Comparison of ENCODE assay signal across 22 cellular contexts in genomic region chr6:138264372-138264880, GRCh38. TPM values are rescaled to one million over a fixed set of nuclear protein-coding genes. Genes with fewer than 3 reads are reported as not detected.
DNase-seq lines count a peak whose midpoint lies in the region; ATAC-seq, FAIRE-seq and TF ChIP-seq lines count a peak whose summit lies in the region.
"Had no signal": no experiment of that assay in that cellular context is flagged by ENCODE, and none has a peak within 500 bp of the region (broad histone marks: within the 10 kb centered on the region; RNA-seq: fewer than 3 reads in every experiment).

No MANE protein-coding gene starts in this region.

- TF ChIP-seq CTCF in progenitor cell of endocrine pancreas (IDR thresholded peaks at IDR 0.05; ENCODE audit: unreplicated experiment) = no peak
- no peak for TF ChIP-seq CTCF in ascending aorta (IDR thresholded peaks at IDR 0.05)

- H3K36me3 ChIP-seq in ascending aorta = no peaks in the 10 kb centered on the region

- FAIRE-seq in GM12891 (lab: Jason Lieb, UNC) = peak; percentile 9
- FAIRE-seq: GM12892, K562, RCC 7860 had no signal

- H3K4me3 ChIP-seq in ascending aorta = no peak overlapping the region
- H3K4me3 ChIP-seq: GM23338, K562 had no signal

- no peaks in the 10 kb centered on the region for H3K9me3 Mint-ChIP-seq in progenitor cell of endocrine pancreas (ENCODE audit: low read depth)
- H3K9me3 Mint-ChIP-seq: CD4-positive, alpha-beta T cell; GM23338 had no signal

- H3K9me3 ChIP-seq in ascending aorta = no peaks in the 10 kb centered on the region

- no peaks in the 10 kb centered on the region for H3K27me3 ChIP-seq in ascending aorta

- peak overlapping the region; percentile 84 for H3K27ac ChIP-seq in angular gyrus (ENCODE audit: low read depth, low read length)
- H3K27ac ChIP-seq in ascending aorta = no peak overlapping the region
- H3K27ac ChIP-seq: HL-60 had no signal

- DNase-seq in GM12891 (ENCODE audit: insufficient read length, low spot score) (no peak), NCI-H460 (ENCODE audit: extremely low read depth, low read depth) (peak; percentile 15), progenitor cell of endocrine pancreas (ENCODE audit: low spot score, unreplicated experiment) (no peak), ascending aorta (ENCODE audit: low spot score in 2 of 2) (no peak), NCI-H1092 (lab: John Stamatoyannopoulos, UW) (no peak)
- DNase-seq: ACHN; Calu3; CD4-positive, alpha-beta T cell; NCI-H1436; NCI-H2029 treated with DMSO at 0.1 percent for 48 hours; NCI-H526 treated with DMSO at 0.1 percent for 48 hours; SHP77 treated with DMSO at 0.1 percent for 48 hours; SW 1271 had no signal

- ATAC-seq in HG03520 (IDR thresholded peaks at IDR 0.05; ENCODE audit: unreplicated experiment) (no peak), GM19324 (IDR thresholded peaks at IDR 0.05; ENCODE audit: low FRiP score, unreplicated experiment) (no peak)
- ATAC-seq: GM23338, K562 had no signal

- peaks cover 12% of the 10 kb centered on the region for H3K4me1 Mint-ChIP-seq in progenitor cell of endocrine pancreas (ENCODE audit: low read depth)
- H3K4me1 Mint-ChIP-seq: GM23338 had no signal

- H3K4me3 Mint-ChIP-seq in progenitor cell of endocrine pancreas (ENCODE audit: low read depth) = no peak overlapping the region
- H3K4me3 Mint-ChIP-seq: CD4-positive, alpha-beta T cell; GM23338 had no signal

- no peaks in the 10 kb centered on the region for H3K4me1 ChIP-seq in ascending aorta

- H3K36me3 Mint-ChIP-seq in progenitor cell of endocrine pancreas (ENCODE audit: insufficient read depth) = peaks cover 24% of the 10 kb centered on the region

- H3K27ac Mint-ChIP-seq in progenitor cell of endocrine pancreas = peak overlapping the region; percentile 55
- H3K27ac Mint-ChIP-seq: CD4-positive, alpha-beta T cell; GM23338 had no signal

- intact Hi-C loops in ascending aorta (cut with DNase I) = no loop called here

- no peaks in the 10 kb centered on the region for H3K27me3 Mint-ChIP-seq in progenitor cell of endocrine pancreas

- TF ChIP-seq POLR2A in GM12891 (IDR thresholded peaks at IDR 0.05; ENCODE audit: low read depth, low read length) = no peak

TF ChIP-seq in GM12891, 5 proteins besides CTCF, POLR2A, EP300 and RAD21:
- TF ChIP-seq POU2F2 (IDR thresholded peaks at IDR 0.05; ENCODE audit: low read depth, low read length) (no peak), SPI1 (IDR thresholded peaks at IDR 0.05; ENCODE audit: low read depth, low read length) (peak; percentile 78), PAX5 (IDR thresholded peaks at IDR 0.05; ENCODE audit: insufficient read depth, low read length, severe bottlenecking) (no peak)

RNA-seq across cellular contexts. Expression of gene PBOV1, which starts 46.1 kb away (rescaled TPM):
- not detected for polyA plus RNA-seq in GM12891 (2012; ENCODE audit: low read depth, missing spikeins)
- total RNA-seq in NCI-H460 (2014; rRNA removed; shearing (Covaris generic)) = not detected in 2 replicates
- polyA plus RNA-seq in NCI-H460 (2014; cell fraction: nucleus; rRNA removed) = not detected in 2 replicates
- total RNA-seq in progenitor cell of endocrine pancreas = not detected in 2 replicates
- not detected for total RNA-seq in ascending aorta
- total RNA-seq: Calu3; CD4-positive, alpha-beta T cell; GM23338; K562; M059J had no signal
- polyA plus RNA-seq: GM23338, K562 had no signal
